Comparison of ENCODE assay signal across 21 cellular contexts in the genomic region with DNA sequence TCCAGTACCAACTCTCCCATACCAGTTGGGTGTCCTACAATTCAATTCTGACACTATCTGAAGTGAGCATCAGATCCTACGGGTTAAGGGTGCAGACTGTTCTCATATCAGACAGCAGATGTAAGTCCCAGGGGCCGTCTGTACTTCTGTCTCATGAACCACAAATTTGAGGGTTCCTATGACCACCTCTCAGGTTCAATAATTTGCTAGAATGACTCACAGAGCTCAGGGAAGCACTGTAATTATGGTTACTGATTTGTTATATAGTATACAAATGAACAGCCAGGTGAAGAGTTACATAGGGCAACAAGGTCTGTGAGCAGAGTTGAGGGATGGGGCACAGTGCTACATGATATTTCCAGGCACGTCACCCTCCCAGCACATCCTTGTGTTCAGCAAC.
DNase-seq lines count a peak whose midpoint lies in the region; ATAC-seq and TF ChIP-seq lines count a peak whose summit lies in the region.
"Had no signal": no experiment of that assay in that cellular context is flagged by ENCODE, and none has a peak within 500 bp of the region (broad histone marks: within the 10 kb centered on the region; RNA-seq: fewer than 3 reads in every experiment).

No MANE protein-coding gene starts in this region.

- H3K27me3 ChIP-seq in ascending aorta (no peaks in the 10 kb centered on the region), ovary (no peaks in the 10 kb centered on the region)

- no peak overlapping the region for H3K4me3 ChIP-seq in ascending aorta
- H3K4me3 ChIP-seq in ovary, result no peak overlapping the region
- H3K4me3 ChIP-seq: thoracic aorta had no signal

- H3K4me1 ChIP-seq in ascending aorta, result no peaks in the 10 kb centered on the region
- no peaks in the 10 kb centered on the region for H3K4me1 ChIP-seq in ovary (ENCODE audit: insufficient read depth)

- H3K27ac ChIP-seq in ascending aorta (no peak overlapping the region), ovary (no peak overlapping the region)
- H3K27ac ChIP-seq: thoracic aorta, WERI-Rb-1 had no signal

- no peak for TF ChIP-seq EP300 in ovary (IDR thresholded peaks at IDR 0.05)

- no peak for TF ChIP-seq POLR2A in ovary (IDR thresholded peaks at IDR 0.05)

- no peak for DNase-seq in stimulated activated CD4-positive, alpha-beta T cell treated with anti-CD3 and anti-CD28 coated beads, Interleukin-2, amount 100 ng/mL, for 24 hours
- DNase-seq in ascending aorta (ENCODE audit: low spot score in 2 of 2), result no peak
- no peak for DNase-seq in ovary
- DNase-seq in DMS53 (lab: John Stamatoyannopoulos, UW), result no peak
- DNase-seq: activated CD8-positive, alpha-beta memory T cell treated with anti-CD3 and anti-CD28 coated beads for 24 hours; activated effector memory CD4-positive, alpha-beta T cell treated with anti-CD3 and anti-CD28 coated beads, Interleukin-2, amount 50 U/mL, for 16 hours; AML-193; Calu3; H9; hippocampal formation; left colon; NCI-H187 treated with DMSO at 0.1 percent for 48 hours; NCI-H524 treated with DMSO at 0.1 percent for 48 hours; posterior cingulate gyrus; WERI-Rb-1 had no signal

- TF ChIP-seq CTCF in ascending aorta (IDR thresholded peaks at IDR 0.05) (no peak), ovary (IDR thresholded peaks at IDR 0.05) (no peak)

- H3K36me3 ChIP-seq in ascending aorta, result no peaks in the 10 kb centered on the region
- no peaks in the 10 kb centered on the region for H3K36me3 ChIP-seq in ovary
- H3K36me3 ChIP-seq: thoracic aorta, WERI-Rb-1 had no signal

- no peaks in the 10 kb centered on the region for H3K9me3 ChIP-seq in ascending aorta
- no peaks in the 10 kb centered on the region for H3K9me3 ChIP-seq in ovary
- H3K9me3 ChIP-seq: thoracic aorta had no signal

- ATAC-seq in GM18867 (IDR thresholded peaks at IDR 0.05; ENCODE audit: unreplicated experiment), result peak; percentile 34
- peak; percentile 38 for ATAC-seq in GM21528 (IDR thresholded peaks at IDR 0.05; ENCODE audit: low FRiP score, unreplicated experiment)
- peak; percentile 63 for ATAC-seq in HG02981 (IDR thresholded peaks at IDR 0.05; ENCODE audit: unreplicated experiment)
- ATAC-seq in HG03575 (IDR thresholded peaks at IDR 0.05; ENCODE audit: extremely low read depth, insufficient number of reproducible peaks, low FRiP score, unreplicated experiment), result peak; percentile 23
- ATAC-seq: left colon, Panc1 had no signal

- intact Hi-C loops in ascending aorta (cut with DNase I) (no loop called here), ovary (cut with DNase I) (no loop called here)

- 77 to 86% (median 80%) methylated on average over 3 of the region's 3 CpGs for WGBS in ovary, 3 donors
